Comparison of ENCODE assay signal across 1 cellular context in the genomic region with DNA sequence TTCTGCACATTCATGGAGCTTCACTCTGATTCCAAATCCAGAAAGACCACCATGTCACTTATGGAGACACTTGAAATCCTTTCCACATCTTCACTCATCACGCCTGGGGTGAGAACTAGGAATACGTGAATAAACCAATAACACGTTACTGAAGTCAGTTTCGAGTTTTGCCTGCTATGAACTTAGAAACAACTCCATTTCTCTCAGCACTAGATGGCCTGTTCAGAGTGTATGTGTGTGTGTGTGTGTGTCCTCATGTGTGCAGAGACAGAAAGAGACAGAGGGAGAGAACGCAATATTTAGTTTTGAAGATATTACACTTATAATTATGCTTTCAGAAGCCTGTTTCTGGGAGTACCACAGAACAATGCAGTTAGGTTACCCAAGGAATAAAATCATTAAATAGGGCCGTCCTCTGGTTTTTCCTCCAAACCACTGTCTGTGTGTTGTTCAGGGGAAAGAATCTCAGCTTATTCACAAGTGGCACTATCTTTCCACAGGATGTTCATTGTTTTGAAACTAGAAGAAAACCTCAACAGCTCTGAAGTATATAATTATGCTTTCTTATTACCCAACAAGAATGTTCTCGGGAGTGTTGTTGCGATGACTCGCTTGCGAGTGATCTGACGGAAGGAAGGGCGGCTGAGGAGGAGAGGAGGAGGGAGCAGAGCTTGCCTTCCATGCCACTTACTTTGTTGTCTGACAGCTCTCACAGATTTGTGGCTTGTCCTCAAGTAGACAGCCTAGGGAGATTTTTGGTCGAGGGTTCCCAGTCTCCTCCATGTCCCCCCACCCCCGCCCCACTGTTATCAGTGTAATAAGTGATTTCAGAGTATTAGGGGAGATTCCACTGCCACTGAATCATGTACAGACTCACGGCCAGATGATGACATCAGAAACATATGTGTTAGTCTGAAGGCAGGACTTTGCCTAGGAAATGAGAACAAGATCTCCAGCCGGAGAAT.
TF ChIP-seq lines count a peak whose summit lies in the region.

No MANE protein-coding gene starts in this region.

TF ChIP-seq in GM12878, 131 proteins besides CTCF, POLR2A, EP300 and RAD21 (continued from another document):
- TF ChIP-seq, protein P1, sequence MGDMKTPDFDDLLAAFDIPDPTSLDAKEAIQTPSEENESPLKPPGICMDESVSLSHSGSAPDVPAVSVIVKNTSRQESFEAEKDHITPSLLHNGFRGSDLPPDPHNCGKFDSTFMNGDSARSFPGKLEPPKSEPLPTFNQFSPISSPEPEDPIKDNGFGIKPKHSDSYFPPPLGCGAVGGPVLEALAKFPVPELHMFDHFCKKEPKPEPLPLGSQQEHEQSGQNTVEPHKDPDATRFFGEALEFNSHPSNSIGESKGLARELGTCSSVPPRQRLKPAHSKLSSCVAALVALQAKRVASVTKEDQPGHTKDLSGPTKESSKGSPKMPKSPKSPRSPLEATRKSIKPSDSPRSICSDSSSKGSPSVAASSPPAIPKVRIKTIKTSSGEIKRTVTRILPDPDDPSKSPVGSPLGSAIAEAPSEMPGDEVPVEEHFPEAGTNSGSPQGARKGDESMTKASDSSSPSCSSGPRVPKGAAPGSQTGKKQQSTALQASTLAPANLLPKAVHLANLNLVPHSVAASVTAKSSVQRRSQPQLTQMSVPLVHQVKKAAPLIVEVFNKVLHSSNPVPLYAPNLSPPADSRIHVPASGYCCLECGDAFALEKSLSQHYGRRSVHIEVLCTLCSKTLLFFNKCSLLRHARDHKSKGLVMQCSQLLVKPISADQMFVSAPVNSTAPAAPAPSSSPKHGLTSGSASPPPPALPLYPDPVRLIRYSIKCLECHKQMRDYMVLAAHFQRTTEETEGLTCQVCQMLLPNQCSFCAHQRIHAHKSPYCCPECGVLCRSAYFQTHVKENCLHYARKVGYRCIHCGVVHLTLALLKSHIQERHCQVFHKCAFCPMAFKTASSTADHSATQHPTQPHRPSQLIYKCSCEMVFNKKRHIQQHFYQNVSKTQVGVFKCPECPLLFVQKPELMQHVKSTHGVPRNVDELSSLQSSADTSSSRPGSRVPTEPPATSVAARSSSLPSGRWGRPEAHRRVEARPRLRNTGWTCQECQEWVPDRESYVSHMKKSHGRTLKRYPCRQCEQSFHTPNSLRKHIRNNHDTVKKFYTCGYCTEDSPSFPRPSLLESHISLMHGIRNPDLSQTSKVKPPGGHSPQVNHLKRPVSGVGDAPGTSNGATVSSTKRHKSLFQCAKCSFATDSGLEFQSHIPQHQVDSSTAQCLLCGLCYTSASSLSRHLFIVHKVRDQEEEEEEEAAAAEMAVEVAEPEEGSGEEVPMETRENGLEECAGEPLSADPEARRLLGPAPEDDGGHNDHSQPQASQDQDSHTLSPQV (IDR thresholded peaks at IDR 0.05) = no peak
- TF ChIP-seq RELA (IDR thresholded peaks at IDR 0.05; ENCODE audit: borderline replicate concordance, partially characterized antibody) (no peak), SMAD1 (IDR thresholded peaks at IDR 0.05; ENCODE audit: low read depth, partially characterized antibody) (no peak), FOS (IDR thresholded peaks at IDR 0.05; ENCODE audit: borderline replicate concordance, extremely low read depth, insufficient read length) (no peak), SMC3 (IDR thresholded peaks at IDR 0.05; ENCODE audit: borderline replicate concordance, low read length) (no peak), NBN (IDR thresholded peaks at IDR 0.05) (no peak)
- TF ChIP-seq, protein P2, sequence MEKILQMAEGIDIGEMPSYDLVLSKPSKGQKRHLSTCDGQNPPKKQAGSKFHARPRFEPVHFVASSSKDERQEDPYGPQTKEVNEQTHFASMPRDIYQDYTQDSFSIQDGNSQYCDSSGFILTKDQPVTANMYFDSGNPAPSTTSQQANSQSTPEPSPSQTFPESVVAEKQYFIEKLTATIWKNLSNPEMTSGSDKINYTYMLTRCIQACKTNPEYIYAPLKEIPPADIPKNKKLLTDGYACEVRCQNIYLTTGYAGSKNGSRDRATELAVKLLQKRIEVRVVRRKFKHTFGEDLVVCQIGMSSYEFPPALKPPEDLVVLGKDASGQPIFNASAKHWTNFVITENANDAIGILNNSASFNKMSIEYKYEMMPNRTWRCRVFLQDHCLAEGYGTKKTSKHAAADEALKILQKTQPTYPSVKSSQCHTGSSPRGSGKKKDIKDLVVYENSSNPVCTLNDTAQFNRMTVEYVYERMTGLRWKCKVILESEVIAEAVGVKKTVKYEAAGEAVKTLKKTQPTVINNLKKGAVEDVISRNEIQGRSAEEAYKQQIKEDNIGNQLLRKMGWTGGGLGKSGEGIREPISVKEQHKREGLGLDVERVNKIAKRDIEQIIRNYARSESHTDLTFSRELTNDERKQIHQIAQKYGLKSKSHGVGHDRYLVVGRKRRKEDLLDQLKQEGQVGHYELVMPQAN (conservative IDR thresholded peaks at IDR 0.05) = no peak
TF ChIP-seq in GM12878: peak in this region for 0.
